Comparison of ENCODE assay signal across 19 cellular contexts in the genomic region with DNA sequence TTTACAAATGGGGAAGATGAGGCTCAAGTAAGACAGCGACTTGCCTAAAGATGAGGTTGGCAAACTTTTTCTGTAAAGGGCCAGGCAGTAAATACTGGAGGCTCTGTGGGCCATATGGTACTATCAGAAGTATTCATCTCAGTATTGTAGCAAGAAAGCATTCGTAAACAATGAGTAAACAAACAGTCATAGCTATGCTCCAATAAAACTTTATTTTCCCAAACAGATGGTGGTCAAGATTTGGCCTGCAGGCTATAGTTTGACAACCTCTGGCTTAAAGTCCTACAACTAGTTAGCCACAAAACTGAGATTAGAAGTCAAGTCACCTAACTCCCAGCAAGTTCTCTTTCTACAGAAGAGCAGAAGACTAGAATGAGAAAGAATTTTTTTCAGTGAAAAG.
"Had no signal": no experiment of that assay in that cellular context is flagged by ENCODE, and none has a peak within 500 bp of the region (broad histone marks: within the 10 kb centered on the region; RNA-seq: fewer than 3 reads in every experiment).

No MANE protein-coding gene starts in this region.

- H3K4me1 ChIP-seq: body of pancreas had no signal

- H3K4me3 ChIP-seq: body of pancreas had no signal

- H3K9me3 ChIP-seq: body of pancreas had no signal

- H3K27me3 ChIP-seq: body of pancreas had no signal

- H3K27ac ChIP-seq: body of pancreas had no signal

- DNase-seq: activated CD4-positive, alpha-beta T cell treated with anti-CD3 and anti-CD28 coated beads for 4 hours; activated CD8-positive, alpha-beta memory T cell treated with anti-CD3 and anti-CD28 coated beads, Interleukin-2, amount 10 ng/mL, durations not matched to agents 7 days and 5 days; activated effector memory CD4-positive, alpha-beta T cell treated with Interleukin-2 at 50 U/mL for 16 hours; activated naive CD4-positive, alpha-beta T cell; activated T-cell treated with anti-CD3 and anti-CD28 coated beads, Interleukin-2, amount 50 U/mL, for 24 hours; aorta; body of pancreas; Kasumi-1; NCI-H1048; NCI-H146; NCI-H187 treated with DMSO at 0.1 percent for 48 hours; NCI-H2081 treated with DMSO at 0.1 percent for 48 hours; NCI-H2227 treated with DMSO at 0.1 percent for 48 hours; NCI-H526; NCI-H82; NK-92 treated with Interleukin-12 subunit alpha and Interleukin-12 subunit beta, amount 100 ng/mL, for 24 hours; OCI-M1; SHP77 treated with DMSO at 0.1 percent for 48 hours had no signal

- ATAC-seq: activated CD4-positive, CD25-positive, alpha-beta regulatory T cell treated with anti-CD3 and anti-CD28 coated beads, Interleukin-2, amount 50 U/mL, for 24 hours; activated CD8-positive, alpha-beta memory T cell treated with anti-CD3 and anti-CD28 coated beads, Interleukin-2, amount 10 ng/mL, durations not matched to agents 7 days and 5 days; body of pancreas had no signal
